Comparison of ENCODE assay signal across 1 cellular context in genomic region chr1:13813398-13814012, GRCh38.
TF ChIP-seq lines count a peak whose summit lies in the region.

No MANE protein-coding gene starts in this region.

TF ChIP-seq in SK-N-SH, 30 proteins besides CTCF, POLR2A, EP300 and RAD21 (continued from another document):
- TF ChIP-seq NFIC (IDR thresholded peaks at IDR 0.05; ENCODE audit: borderline replicate concordance) = no peak
- no peak for TF ChIP-seq TAF1 (IDR thresholded peaks at IDR 0.05; ENCODE audit: borderline replicate concordance, low read depth, low read length)
- TF ChIP-seq GABPA (IDR thresholded peaks at IDR 0.05; ENCODE audit: low read depth) = no peak
- TF ChIP-seq RCOR1 (IDR thresholded peaks at IDR 0.05; ENCODE audit: low read length) = no peak
- no peak for TF ChIP-seq FOXJ3 (CRISPR knock-in tag; IDR thresholded peaks at IDR 0.05)
- no peak for TF ChIP-seq IRF3 (IDR thresholded peaks at IDR 0.05; ENCODE audit: low read depth, low read length)
- TF ChIP-seq SIN3A (IDR thresholded peaks at IDR 0.05; ENCODE audit: borderline replicate concordance, low read depth, low read length) = no peak
- no peak for TF ChIP-seq MXI1 (IDR thresholded peaks at IDR 0.05; ENCODE audit: low read depth, low read length)
- TF ChIP-seq, protein P1, sequence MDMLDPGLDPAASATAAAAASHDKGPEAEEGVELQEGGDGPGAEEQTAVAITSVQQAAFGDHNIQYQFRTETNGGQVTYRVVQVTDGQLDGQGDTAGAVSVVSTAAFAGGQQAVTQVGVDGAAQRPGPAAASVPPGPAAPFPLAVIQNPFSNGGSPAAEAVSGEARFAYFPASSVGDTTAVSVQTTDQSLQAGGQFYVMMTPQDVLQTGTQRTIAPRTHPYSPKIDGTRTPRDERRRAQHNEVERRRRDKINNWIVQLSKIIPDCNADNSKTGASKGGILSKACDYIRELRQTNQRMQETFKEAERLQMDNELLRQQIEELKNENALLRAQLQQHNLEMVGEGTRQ (IDR thresholded peaks at IDR 0.05; ENCODE audit: borderline replicate concordance, low read depth, low read length) = no peak
- no peak for TF ChIP-seq YY1 (IDR thresholded peaks at IDR 0.05; ENCODE audit: low read depth)
- no peak for TF ChIP-seq EZH2phosphoT487 (IDR thresholded peaks at IDR 0.05; ENCODE audit: borderline replicate concordance, low read depth)
- no peak for TF ChIP-seq MAX (IDR thresholded peaks at IDR 0.05; ENCODE audit: low read depth)
- TF ChIP-seq FOSL2 (IDR thresholded peaks at IDR 0.05; ENCODE audit: borderline replicate concordance, low read depth) = no peak
